In the genomic region with DNA sequence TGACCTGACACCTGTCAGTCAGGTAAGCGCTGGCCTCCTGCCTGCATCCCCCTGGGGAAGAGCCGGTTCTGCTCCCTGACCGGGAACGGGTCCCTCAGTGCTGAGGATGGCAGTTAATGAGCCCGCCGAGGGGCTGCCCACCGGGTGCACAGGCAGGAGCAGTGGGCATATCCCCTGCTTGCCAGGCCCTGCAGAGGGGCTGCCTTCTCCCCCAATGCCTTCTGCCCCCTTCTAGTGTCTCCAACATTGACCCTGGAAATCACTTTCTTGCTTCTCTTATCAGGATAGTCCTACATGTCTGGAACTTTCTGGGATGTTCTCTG, we compare ENCODE assay signal across 14 cellular contexts.
DNase-seq lines count a peak whose midpoint lies in the region; ATAC-seq and TF ChIP-seq lines count a peak whose summit lies in the region.
"Had no signal": no experiment of that assay in that cellular context is flagged by ENCODE, and none has a peak within 500 bp of the region (broad histone marks: within the 10 kb centered on the region; RNA-seq: fewer than 3 reads in every experiment).

No MANE protein-coding gene starts in this region.

- H3K4me2 ChIP-seq in mesenchymal stem cell (ENCODE audit: low read length, poor library complexity, severe bottlenecking), result peak overlapping the region; percentile 86

- peaks cover 4% of the 10 kb centered on the region for H3K36me3 Mint-ChIP-seq in stimulated activated naive CD8-positive, alpha-beta T cell treated with anti-CD3 and anti-CD28 coated beads, Interleukin-15, Interleukin-2, amounts not matched to agents 100 ng/mL and 50 ng/mL, for 24 hours (ENCODE audit: low read depth)
- H3K36me3 Mint-ChIP-seq in activated naive CD8-positive, alpha-beta T cell treated with anti-CD3 and anti-CD28 coated beads for 36 hours, result peaks cover 2% of the 10 kb centered on the region

- H3K79me1 ChIP-seq in mesenchymal stem cell (replicated peaks; ENCODE audit: low read length, poor library complexity, severe bottlenecking), result no peaks in the 10 kb centered on the region

- H3K9ac ChIP-seq in mesenchymal stem cell (ENCODE audit: low read length), result no peak overlapping the region

- intact Hi-C loops in upper lobe of right lung (cut with DNase I), result no loop called here

- H3K36me3 ChIP-seq in mesenchymal stem cell (ENCODE audit: control insufficient read depth in 1 of 2, insufficient read depth in 2 of 2, low read depth in 1 of 2, low read length in 2 of 2) (no peaks in the 10 kb centered on the region), upper lobe of right lung (no peaks in the 10 kb centered on the region)
- H3K36me3 ChIP-seq: BE2C, cardiac muscle cell, thoracic aorta had no signal

- H3K27me3 ChIP-seq in mesenchymal stem cell (ENCODE audit: control insufficient read depth in 1 of 2, insufficient read depth in 1 of 2, low read length in 2 of 2) (peaks cover 43 to 64% of the 10 kb centered on the region in 2 experiments), upper lobe of right lung (peaks cover 31% of the 10 kb centered on the region)
- H3K27me3 ChIP-seq: BE2C, cardiac muscle cell had no signal

- H3K4me1 Mint-ChIP-seq in stimulated activated naive CD8-positive, alpha-beta T cell treated with anti-CD3 and anti-CD28 coated beads, Interleukin-15, Interleukin-2, amounts not matched to agents 100 ng/mL and 50 ng/mL, for 24 hours (ENCODE audit: low read depth), result peaks cover 3% of the 10 kb centered on the region
- peaks cover 1% of the 10 kb centered on the region for H3K4me1 Mint-ChIP-seq in activated naive CD8-positive, alpha-beta T cell treated with anti-CD3 and anti-CD28 coated beads for 36 hours

- H3K4me1 ChIP-seq in mesenchymal stem cell (ENCODE audit: control insufficient read depth, insufficient read depth, low read depth, low read length) (peaks cover 16% of the 10 kb centered on the region), upper lobe of right lung (peaks cover 5% of the 10 kb centered on the region)
- H3K4me1 ChIP-seq: BE2C, psoas muscle had no signal

- no peak overlapping the region for H2AFZ ChIP-seq in mesenchymal stem cell (ENCODE audit: low read depth, low read length)

- H2BK120ac ChIP-seq in mesenchymal stem cell (ENCODE audit: low read depth, low read length), result no peak overlapping the region

- H3K4me3 Mint-ChIP-seq in stimulated activated naive CD8-positive, alpha-beta T cell treated with anti-CD3 and anti-CD28 coated beads, Interleukin-15, Interleukin-2, amounts not matched to agents 100 ng/mL and 50 ng/mL, for 24 hours, result peak overlapping the region; percentile 49
- peak overlapping the region; percentile 68 for H3K4me3 Mint-ChIP-seq in activated naive CD8-positive, alpha-beta T cell treated with anti-CD3 and anti-CD28 coated beads for 36 hours

- no peak overlapping the region for H2BK15ac ChIP-seq in mesenchymal stem cell (ENCODE audit: low read depth, poor library complexity, severe bottlenecking)

- H3K18ac ChIP-seq in mesenchymal stem cell (ENCODE audit: low read depth in 1 of 2, low read length in 2 of 2), result no peak overlapping the region

- H4K8ac ChIP-seq in mesenchymal stem cell (ENCODE audit: low read length), result no peak overlapping the region

- H3K4ac ChIP-seq in mesenchymal stem cell (ENCODE audit: low read depth in 1 of 2, low read length in 2 of 2), result no peak overlapping the region

- H3K4me3 ChIP-seq in mesenchymal stem cell (ENCODE audit: insufficient read depth in 1 of 2, low read depth in 1 of 2, low read length in 2 of 2) (no peak overlapping the region), upper lobe of right lung (no peak overlapping the region)

- no peak overlapping the region for H3K14ac ChIP-seq in mesenchymal stem cell (ENCODE audit: low read length in 2 of 2)

- H3K27ac Mint-ChIP-seq in stimulated activated naive CD8-positive, alpha-beta T cell treated with anti-CD3 and anti-CD28 coated beads, Interleukin-15, Interleukin-2, amounts not matched to agents 100 ng/mL and 50 ng/mL, for 24 hours, result no peak overlapping the region
- no peak overlapping the region for H3K27ac Mint-ChIP-seq in activated naive CD8-positive, alpha-beta T cell treated with anti-CD3 and anti-CD28 coated beads for 36 hours

- H3K9me3 ChIP-seq in mesenchymal stem cell (ENCODE audit: control insufficient read depth, low read length) (peaks cover 3% of the 10 kb centered on the region), upper lobe of right lung (no peaks in the 10 kb centered on the region)
- H3K9me3 ChIP-seq: BE2C, psoas muscle, thoracic aorta had no signal

- DNase-seq in stimulated activated naive CD8-positive, alpha-beta T cell treated with anti-CD3 and anti-CD28 coated beads, Interleukin-15, Interleukin-2, amounts not matched to agents 100 U/mL and 50 U/mL, for 24 hours, result no peak
- DNase-seq in activated naive CD8-positive, alpha-beta T cell treated with anti-CD3 and anti-CD28 coated beads for 36 hours, result no peak
- DNase-seq in mesenchymal stem cell (no peak), upper lobe of right lung (peak; percentile 50), H4 (ENCODE audit: low spot score) (no peak), GM19240 (ENCODE audit: insufficient read length, low spot score) (no peak), NCI-H510A (lab: John Stamatoyannopoulos, UW) (no peak)
- DNase-seq: NCI-H2029 had no signal

- H3K23ac ChIP-seq in mesenchymal stem cell (ENCODE audit: low read length in 2 of 2), result no peak overlapping the region

- 39% methylated on average over 7 of the region's 7 CpGs for WGBS in mesenchymal stem cell

- peaks cover 4% of the 10 kb centered on the region for H3K9me3 Mint-ChIP-seq in stimulated activated naive CD8-positive, alpha-beta T cell treated with anti-CD3 and anti-CD28 coated beads, Interleukin-15, Interleukin-2, amounts not matched to agents 100 ng/mL and 50 ng/mL, for 24 hours
- peaks cover 3% of the 10 kb centered on the region for H3K9me3 Mint-ChIP-seq in activated naive CD8-positive, alpha-beta T cell treated with anti-CD3 and anti-CD28 coated beads for 36 hours

- no peak overlapping the region for H4K91ac ChIP-seq in mesenchymal stem cell (ENCODE audit: low read length)

- H2BK12ac ChIP-seq in mesenchymal stem cell (ENCODE audit: low read length in 2 of 2), result no peak overlapping the region

- H2BK5ac ChIP-seq in mesenchymal stem cell (ENCODE audit: low read depth, low read length, poor library complexity, severe bottlenecking), result no peak overlapping the region

- no peak for ATAC-seq in stimulated activated naive CD8-positive, alpha-beta T cell treated with anti-CD3 and anti-CD28 coated beads, Interleukin-15, Interleukin-2, amounts not matched to agents 100 U/mL and 50 U/mL, for 24 hours
- ATAC-seq in upper lobe of right lung, result no peak

- peaks cover 18% of the 10 kb centered on the region for H3K27me3 Mint-ChIP-seq in stimulated activated naive CD8-positive, alpha-beta T cell treated with anti-CD3 and anti-CD28 coated beads, Interleukin-15, Interleukin-2, amounts not matched to agents 100 ng/mL and 50 ng/mL, for 24 hours
- H3K27me3 Mint-ChIP-seq in activated naive CD8-positive, alpha-beta T cell treated with anti-CD3 and anti-CD28 coated beads for 36 hours, result peaks cover 26% of the 10 kb centered on the region

- H3K27ac ChIP-seq in mesenchymal stem cell (ENCODE audit: low read length, poor library complexity, severe bottlenecking) (no peak overlapping the region), upper lobe of right lung (no peak overlapping the region)
- H3K27ac ChIP-seq: cardiac muscle cell, psoas muscle, RWPE1, thoracic aorta had no signal

- TF ChIP-seq CTCF in upper lobe of right lung (IDR thresholded peaks at IDR 0.05), result no peak

- no peak overlapping the region for H2AK5ac ChIP-seq in mesenchymal stem cell (ENCODE audit: low read length, severe bottlenecking)
